In the genomic region with DNA sequence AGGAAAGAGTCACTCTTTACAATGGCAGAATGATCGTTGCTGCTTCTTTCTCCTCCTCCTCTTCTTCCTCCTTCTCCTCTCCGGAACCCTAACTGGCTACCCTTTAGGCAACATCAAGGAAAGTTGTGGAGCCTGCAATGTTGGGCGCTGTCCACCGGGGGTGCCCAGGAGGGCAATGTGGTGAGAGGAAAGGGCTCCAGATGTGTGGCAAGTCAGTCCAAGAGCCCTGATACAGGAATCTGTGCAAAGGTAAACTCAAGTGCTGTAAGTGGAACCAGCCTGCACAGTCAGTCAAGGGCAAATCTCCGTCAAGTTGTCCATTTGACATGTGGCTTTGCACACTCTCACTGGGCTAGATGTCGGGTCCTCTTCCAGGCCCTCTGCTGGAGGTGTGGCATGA, we compare ENCODE assay signal across 2 cellular contexts.
TF ChIP-seq lines count a peak whose summit lies in the region.

No MANE protein-coding gene starts in this region.

TF ChIP-seq in GM12878, 131 proteins besides CTCF, POLR2A, EP300 and RAD21:
- TF ChIP-seq EZH2 (IDR thresholded peaks at IDR 0.05; ENCODE audit: borderline replicate concordance, control insufficient read depth, low read depth, low read length) (no peak), BHLHE40 (IDR thresholded peaks at IDR 0.05; ENCODE audit: borderline replicate concordance in 1 of 2, low read depth in 2 of 2, low read length in 1 of 2) (no peak)

TF ChIP-seq in neural cell, 6 proteins besides CTCF, POLR2A, EP300 and RAD21:
- TF ChIP-seq SMC3 (conservative IDR thresholded peaks at IDR 0.05; ENCODE audit: poor library complexity) (no peak), POLR2AphosphoS5 (IDR thresholded peaks at IDR 0.05) (no peak), MXI1 (conservative IDR thresholded peaks at IDR 0.05; ENCODE audit: poor library complexity, severe bottlenecking) (no peak), TAF1 (IDR thresholded peaks at IDR 0.05; ENCODE audit: low read depth) (no peak)
TF ChIP-seq in neural cell: peak in this region for 0.
